ENCODE assay signal across 20 cellular contexts in the genomic region with DNA sequence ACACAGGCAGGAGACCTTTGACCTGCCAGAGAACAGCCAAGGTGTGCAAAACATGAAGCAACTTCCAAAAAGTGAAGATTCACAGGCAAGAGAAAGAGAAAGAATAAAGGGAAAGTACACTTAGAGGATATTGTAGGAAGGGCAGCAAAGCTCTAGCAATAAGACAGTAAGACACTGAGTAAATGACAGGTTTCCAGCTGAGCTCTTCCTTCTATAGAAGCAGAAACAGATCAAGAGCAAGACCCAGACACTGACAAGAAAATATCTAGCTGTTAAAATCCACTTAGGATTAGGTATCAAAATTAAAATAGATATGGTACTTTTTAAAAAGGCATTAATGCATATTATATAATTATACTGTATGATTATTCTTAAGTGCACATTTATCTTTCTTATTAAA.
"Had no signal": no experiment of that assay in that cellular context is flagged by ENCODE, and none has a peak within 500 bp of the region (broad histone marks: within the 10 kb centered on the region; RNA-seq: fewer than 3 reads in every experiment).

No MANE protein-coding gene starts in this region.

- H3K27me3 ChIP-seq: breast epithelium, MG63 had no signal

- H3K9me3 ChIP-seq: breast epithelium, MG63 had no signal

- DNase-seq: activated B cell treated with CpG ODN at 0.5 μM for 24 hours; activated CD4-positive, alpha-beta T cell treated with anti-CD3 and anti-CD28 coated beads for 1 hour; activated CD4-positive, alpha-beta T cell treated with anti-CD3 and anti-CD28 coated beads, Interleukin-2, amount 10 ng/mL, durations not matched to agents 24 days and 14 days; activated CD4-positive, alpha-beta T cell treated with anti-CD3 and anti-CD28 coated beads, Interleukin-2, amount 50 U/mL, for 48 hours; activated CD8-positive, alpha-beta memory T cell treated with anti-CD3 and anti-CD28 coated beads, Interleukin-2, amount 10 ng/mL, durations not matched to agents 7 days and 5 days; activated effector memory CD4-positive, alpha-beta T cell treated with Interleukin-2 at 50 U/mL for 16 hours; activated naive CD4-positive, alpha-beta T cell; activated T-cell treated with anti-CD3 and anti-CD28 coated beads, Interleukin-2, amount 50 U/mL, for 24 hours; aorta; caudate nucleus; MG63; NCI-H146; NCI-H187 treated with DMSO at 0.1 percent for 48 hours; NCI-H2081 treated with DMSO at 0.1 percent for 48 hours; NCI-H446; NCI-H524 had no signal

- H3K9ac ChIP-seq: KMS-11 had no signal

- H3K4me1 ChIP-seq: breast epithelium had no signal

- H3K27ac ChIP-seq: breast epithelium, coronary artery, KMS-11, SK-N-MC had no signal

- H3K36me3 ChIP-seq: breast epithelium, MG63 had no signal

- H3K4me3 ChIP-seq: breast epithelium, coronary artery, MG63, SK-N-MC had no signal

- H3K4me2 ChIP-seq: KMS-11 had no signal
